ENCODE assay signal across 7 cellular contexts in genomic region chr3:10487988-10488633, GRCh38. TPM values are rescaled to one million over a fixed set of nuclear protein-coding genes. Genes with fewer than 3 reads are reported as not detected.
"Had no signal": no experiment of that assay in that cellular context is flagged by ENCODE, and none has a peak within 500 bp of the region (broad histone marks: within the 10 kb centered on the region; RNA-seq: fewer than 3 reads in every experiment).

No MANE protein-coding gene starts in this region.

- H3K4me1 ChIP-seq: HAP-1 had no signal

- DNase-seq: H7 had no signal

- H3K36me3 ChIP-seq: HAP-1 had no signal

- H3K4me2 ChIP-seq: GM23338 had no signal

- H3K4me3 Mint-ChIP-seq: GM23338, IgD-negative memory B cell had no signal

- H3K9me3 ChIP-seq: HAP-1 had no signal

- H3K27ac ChIP-seq: HL-60 had no signal

- H3K27ac Mint-ChIP-seq: GM23338, IgD-negative memory B cell had no signal

- H3K4me3 ChIP-seq: GM23338, HAP-1 had no signal

- ATAC-seq: GM23338, HCT116, HepG2 had no signal

- H3K9me3 Mint-ChIP-seq: GM23338, IgD-negative memory B cell had no signal

- H2AFZ ChIP-seq: GM23338 had no signal

RNA-seq across cellular contexts. Expression of gene ATP2B2, which starts 17.3 kb away (rescaled TPM):
- polyA plus RNA-seq: IgD-negative memory B cell had no signal
